Comparison of ENCODE assay signal across 8 cellular contexts in the genomic region with DNA sequence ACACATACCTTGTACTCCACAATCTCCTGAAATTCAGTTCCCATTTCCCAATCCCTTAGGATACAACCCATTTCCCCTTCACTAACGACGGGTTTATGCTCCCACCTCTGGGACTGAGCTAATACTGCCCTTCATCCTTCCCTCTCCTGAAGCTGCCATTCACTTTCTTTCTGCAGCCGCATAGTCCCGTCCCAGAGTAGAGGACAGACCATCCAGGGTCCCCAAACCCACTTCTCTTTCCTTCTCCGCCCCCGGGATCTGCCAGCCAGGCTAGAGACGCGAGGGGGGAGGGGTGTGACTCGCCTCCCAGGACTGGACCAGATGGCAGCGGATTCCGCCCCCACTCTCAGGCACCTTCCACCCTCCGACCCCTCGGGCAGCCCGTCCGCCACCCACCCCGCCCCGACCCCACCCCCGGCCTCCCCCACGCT. TPM values are rescaled to one million over a fixed set of nuclear protein-coding genes. Genes with fewer than 3 reads are reported as not detected.
A peak's percentile ranks its signal among the peaks of the same experiment; 100 is the strongest.
DNase-seq lines count a peak whose midpoint lies in the region; ATAC-seq and TF ChIP-seq lines count a peak whose summit lies in the region.

No MANE protein-coding gene starts in this region.

- H3K27me3 ChIP-seq in NT2/D1 (ENCODE audit: insufficient read depth, insufficient read length) (peaks cover 3% of the 10 kb centered on the region), vagina (no peaks in the 10 kb centered on the region)

- no peaks in the 10 kb centered on the region for H3K9me3 Mint-ChIP-seq in osteocyte (ENCODE audit: unreplicated experiment)

- H3K36me3 Mint-ChIP-seq in osteocyte (ENCODE audit: unreplicated experiment), result no peaks in the 10 kb centered on the region

- intact Hi-C loops in head of caudate nucleus (cut with DNase I) (no loop called here), vagina (cut with DNase I) (no loop called here)

- no peak for TF ChIP-seq CTCF in osteocyte (IDR thresholded peaks at IDR 0.05)
- TF ChIP-seq CTCF in vagina (IDR thresholded peaks at IDR 0.05), result no peak

- DNase-seq in NT2/D1 (ENCODE audit: low read depth, low spot score) (peak; percentile 35), head of caudate nucleus (peak in 40 of 42 donors; percentile 11 to 79 (median 60)), osteocyte (ENCODE audit: extremely low spot score, unreplicated experiment) (no peak), vagina (ENCODE audit: extremely low spot score in 2 of 2) (no peak)
- peak; percentile 74 for DNase-seq in activated effector memory CD4-positive, alpha-beta T cell treated with anti-CD3 and anti-CD28 coated beads, Interleukin-2, amount 50 U/mL, for 16 hours

- no peaks in the 10 kb centered on the region for H3K4me1 ChIP-seq in NT2/D1 (ENCODE audit: insufficient read depth, insufficient read length)
- H3K4me1 ChIP-seq in vagina, result peaks cover 23% of the 10 kb centered on the region

- H3K4me1 Mint-ChIP-seq in osteocyte (ENCODE audit: unreplicated experiment), result peaks cover 33% of the 10 kb centered on the region

- TF ChIP-seq POLR2A in vagina (IDR thresholded peaks at IDR 0.05), result no peak

- peak; percentile 22 for ATAC-seq in HG02759 (IDR thresholded peaks at IDR 0.05; ENCODE audit: unreplicated experiment)
- no peak for ATAC-seq in HG02973 (IDR thresholded peaks at IDR 0.05; ENCODE audit: unreplicated experiment)

- no peaks in the 10 kb centered on the region for H3K27me3 Mint-ChIP-seq in osteocyte (ENCODE audit: unreplicated experiment)

- H3K9ac ChIP-seq in NT2/D1 (ENCODE audit: insufficient read length, low read depth), result peak overlapping the region; percentile 90

- H3K27ac Mint-ChIP-seq in osteocyte (ENCODE audit: unreplicated experiment), result peak overlapping the region; percentile 89

- peak overlapping the region; percentile 90 for H3K4me3 Mint-ChIP-seq in osteocyte (ENCODE audit: unreplicated experiment)

- H3K9me3 ChIP-seq in NT2/D1 (ENCODE audit: insufficient read depth, low read length) (no peaks in the 10 kb centered on the region), vagina (no peaks in the 10 kb centered on the region)

- peak overlapping the region; percentile 91 for H3K27ac ChIP-seq in vagina

- H3K4me3 ChIP-seq in GM08714 (ENCODE audit: low read length) (peak overlapping the region; percentile 84), NT2/D1 (ENCODE audit: insufficient read length, low read depth) (peak overlapping the region; percentile 83), vagina (peak overlapping the region; percentile 90 to 99)

- H3K36me3 ChIP-seq in NT2/D1 (ENCODE audit: insufficient read depth, insufficient read length, low read length) (peaks cover 27% of the 10 kb centered on the region), vagina (no peaks in the 10 kb centered on the region)

RNA-seq across cellular contexts. Expression of gene ABL2, which starts 0.7 kb away (rescaled TPM):
- total RNA-seq in osteocyte (33.7 and 36.3 TPM in 2 replicates), vagina (15.0 TPM)

Comparison
In these comparisons a context has a peak if more than half of its experiments do, and no peak if none do; other contexts are left out.
1. DNase-seq: peak in NT2/D1 (single experiment), activated effector memory CD4-positive, alpha-beta T cell treated with anti-CD3 and anti-CD28 coated beads, Interleukin-2, amount 50 U/mL, for 16 hours (single experiment) and head of caudate nucleus (40 of 42); none in osteocyte (single experiment) and vagina (0 of 2).
2. Peak in every context shown above with its lines, with median percentiles within 50 percentile points of each other: H3K4me3 ChIP-seq.